8 cellular contexts compared by ENCODE assay signal in genomic region chr15:89912674-89913396, GRCh38. TPM values are rescaled to one million over a fixed set of nuclear protein-coding genes. Genes with fewer than 3 reads are reported as not detected.
DNase-seq lines count a peak whose midpoint lies in the region; ATAC-seq, FAIRE-seq and TF ChIP-seq lines count a peak whose summit lies in the region.

TSS of gene ARPIN (minus strand) at chr15:89912952. CDS start at chr15:89912835, 117 bp downstream.

- H3K4me3 ChIP-seq in choroid plexus epithelial cell (ENCODE audit: low read depth, low read length) (peak within 1 kb of the TSS; percentile 75), keratinocyte (ENCODE audit: control insufficient read depth in 2 of 3, extremely low read depth in 1 of 3, insufficient read depth in 2 of 3, low read depth in 1 of 3, low read length in 3 of 3) (peak within 1 kb of the TSS; percentile 67 to 79 (median 73)), skeletal muscle tissue (ENCODE audit: low read length in 3 of 3) (peak within 1 kb of the TSS; percentile 76 to 81 (median 81))

- ATAC-seq in HG02763 (IDR thresholded peaks at IDR 0.05; ENCODE audit: unreplicated experiment) (no peak), GM18502 (IDR thresholded peaks at IDR 0.05; ENCODE audit: poor library complexity, unreplicated experiment) (no peak), HG02588 (IDR thresholded peaks at IDR 0.05; ENCODE audit: unreplicated experiment) (no peak)

- no peaks in the 10 kb centered on the region for H4K20me1 ChIP-seq in keratinocyte (ENCODE audit: control insufficient read depth, extremely low read depth, insufficient read depth, low read length)

- H2AFZ ChIP-seq in keratinocyte (ENCODE audit: control insufficient read depth, low read length), result peak within 1 kb of the TSS; percentile 92

- peak within 1 kb of the TSS; percentile 68 for H3K4me2 ChIP-seq in keratinocyte (ENCODE audit: control insufficient read depth, extremely low read depth, insufficient read depth, low read depth, low read length)

- TF ChIP-seq CTCF in choroid plexus epithelial cell (conservative IDR thresholded peaks at IDR 0.05; ENCODE audit: low read depth, low read length) (no peak), keratinocyte (optimal IDR thresholded peaks at IDR 0.05 in 1 of 3, IDR thresholded peaks at IDR 0.05 in 1 of 3, conservative IDR thresholded peaks at IDR 0.05 in 1 of 3; ENCODE audit: extremely low read depth in 1 of 3, insufficient read depth in 2 of 3, low read length in 3 of 3) (no peak)

- dilution Hi-C loops in keratinocyte (cut with MboI; ENCODE audit: extremely low pct_ligation_motif_present, low sequenced_read_pairs), result no loop called here

- H3K9me3 ChIP-seq in ES-I3 (ENCODE audit: control insufficient read depth, insufficient read depth, low read length), result no peaks in the 10 kb centered on the region
- H3K9me3 ChIP-seq in keratinocyte (ENCODE audit: control insufficient read depth, low read depth, low read length), result no peaks in the 10 kb centered on the region
- no peaks in the 10 kb centered on the region for H3K9me3 ChIP-seq in skeletal muscle tissue (ENCODE audit: control insufficient read depth in 3 of 3, low read length in 3 of 3)

- H3K79me2 ChIP-seq in keratinocyte (ENCODE audit: control insufficient read depth, insufficient read depth, low read length), result no peaks in the 10 kb centered on the region

- H3K36me3 ChIP-seq in ES-I3 (ENCODE audit: insufficient read depth, low read length) (no peaks in the 10 kb centered on the region), keratinocyte (ENCODE audit: control insufficient read depth in 2 of 2, extremely low read depth in 1 of 2, insufficient read depth in 2 of 2, low read length in 2 of 2) (peaks cover 0 to 4% of the 10 kb centered on the region in 2 experiments), skeletal muscle tissue (ENCODE audit: control insufficient read depth in 3 of 3, insufficient read depth in 3 of 3, low read length in 3 of 3) (peaks cover 8 to 16% (median 15%) of the 10 kb centered on the region in 3 donors)

- peaks cover 5% of the 10 kb centered on the region; the same call in 1 of the 2 replicates for H3K4me1 ChIP-seq in ES-I3 (ENCODE audit: insufficient read depth, low read length)
- peaks cover 9% of the 10 kb centered on the region for H3K4me1 ChIP-seq in keratinocyte (ENCODE audit: control insufficient read depth, extremely low read depth, insufficient read depth, low read length)
- H3K4me1 ChIP-seq in skeletal muscle tissue (ENCODE audit: control insufficient read depth in 3 of 3, insufficient read depth in 3 of 3, low read length in 3 of 3), result peaks cover 5 to 18% (median 11%) of the 10 kb centered on the region in 3 donors

- DNase-seq in NCI-H748 (lab: John Stamatoyannopoulos, UW; ENCODE audit: unreplicated experiment), result peak; percentile 75
- DNase-seq in choroid plexus epithelial cell (ENCODE audit: low read depth), result peak; percentile 35
- DNase-seq in keratinocyte (ENCODE audit: low read depth, low spot score), result no peak

- H3K9ac ChIP-seq in ES-I3 (ENCODE audit: low read depth, low read length) (peak within 1 kb of the TSS; percentile 75), keratinocyte (ENCODE audit: control insufficient read depth, extremely low read depth, insufficient read depth, low read length) (peak within 1 kb of the TSS; percentile 57), skeletal muscle tissue (ENCODE audit: low read depth in 1 of 3, low read length in 3 of 3) (peak within 1 kb of the TSS; percentile 75 to 83 (median 77))

- FAIRE-seq in keratinocyte (lab: Jason Lieb, UNC), result no peak

- H3K9me1 ChIP-seq in keratinocyte (ENCODE audit: control insufficient read depth, extremely low read depth, insufficient read depth, low read length), result no peaks in the 10 kb centered on the region

- H3K27ac ChIP-seq in keratinocyte (ENCODE audit: control insufficient read depth, insufficient read depth, low read length) (no peak within 1 kb of the TSS), skeletal muscle tissue (ENCODE audit: low read depth, low read length) (no peak within 1 kb of the TSS)

- H3K27me3 ChIP-seq in keratinocyte (ENCODE audit: control insufficient read depth, extremely low read depth, insufficient read depth, low read length), result no peaks in the 10 kb centered on the region
- H3K27me3 ChIP-seq in skeletal muscle tissue (ENCODE audit: control insufficient read depth in 3 of 3, insufficient read depth in 3 of 3, low read length in 3 of 3), result no peaks in the 10 kb centered on the region

RNA-seq across cellular contexts. Expression of gene ARPIN, which starts in this region (rescaled TPM):
- polyA plus RNA-seq in keratinocyte, result 6.2 to 10.1 TPM (median 9.0 TPM) in 3 replicates
- 3.0 TPM for polyA plus RNA-seq in keratinocyte (2011; ENCODE audit: low read depth)
- polyA plus RNA-seq in keratinocyte (2011; cell fraction: cytosol; rRNA removed), result 7.0 and 7.5 TPM in 2 replicates
- 10.5 and 11.4 TPM in 2 replicates for polyA plus RNA-seq in keratinocyte (2011; cell fraction: nucleus; rRNA removed)
- 5.7 and 8.9 TPM in 2 replicates for polyA plus RNA-seq in keratinocyte (2012; ENCODE audit: low replicate concordance)
- polyA minus RNA-seq in keratinocyte, result 6.6 to 7.8 TPM (median 7.3 TPM) in 3 replicates
- polyA minus RNA-seq in keratinocyte (2011; cell fraction: cytosol; rRNA and poly(A)+ RNA removed), result 3.8 TPM
- polyA minus RNA-seq in keratinocyte (2011; cell fraction: nucleus; rRNA and poly(A)+ RNA removed), result 2.6 and 4.0 TPM in 2 replicates
- 13.0 TPM for total RNA-seq in skeletal muscle tissue
